ENCODE assay signal across 14 cellular contexts in genomic region chr21:36730291-36731281, GRCh38. TPM values are rescaled to one million over a fixed set of nuclear protein-coding genes. Genes with fewer than 3 reads are reported as not detected.
DNase-seq lines count a peak whose midpoint lies in the region; ATAC-seq lines count a peak whose summit lies in the region.
"Had no signal": no experiment of that assay in that cellular context is flagged by ENCODE, and none has a peak within 500 bp of the region (broad histone marks: within the 10 kb centered on the region; RNA-seq: fewer than 3 reads in every experiment).

No MANE protein-coding gene starts in this region.

- DNase-seq in HuH-7 (ENCODE audit: low spot score) (peak; percentile 22), astrocyte of the hippocampus (ENCODE audit: low read depth, low spot score) (peak; percentile 75), left lobe of liver (ENCODE audit: low spot score) (peak; percentile 36), posterior vena cava (ENCODE audit: low spot score) (peak; percentile 73)
- DNase-seq in activated naive CD4-positive, alpha-beta T cell (lab: John Stamatoyannopoulos, UW), result no peak
- DNase-seq: KBM-7, NCI-H1436, NCI-H2081, NCI-H510A, NCI-H774 had no signal

- intact Hi-C loops in posterior vena cava (cut with DNase I), result no loop called here

- ATAC-seq in left lobe of liver, result peak; percentile 42
- no peak for ATAC-seq in HG02981 (IDR thresholded peaks at IDR 0.05; ENCODE audit: unreplicated experiment)
- no peak for ATAC-seq in GM19351 (IDR thresholded peaks at IDR 0.05; ENCODE audit: unreplicated experiment)
- ATAC-seq in GM21737 (IDR thresholded peaks at IDR 0.05; ENCODE audit: unreplicated experiment), result no peak
- ATAC-seq: Panc1 had no signal

RNA-seq across cellular contexts. Expression of gene SIM2, which starts 31.7 kb away (rescaled TPM):
- total RNA-seq in left lobe of liver, result not detected
- total RNA-seq in posterior vena cava, result not detected

Comparison
In these comparisons a context has a peak if more than half of its experiments do, and no peak if none do; other contexts are left out.
1. DNase-seq: peak in HuH-7 (single experiment), astrocyte of the hippocampus (single experiment), left lobe of liver (single experiment) and posterior vena cava (single experiment); none in activated naive CD4-positive, alpha-beta T cell (0 of 4).